In the genomic region with DNA sequence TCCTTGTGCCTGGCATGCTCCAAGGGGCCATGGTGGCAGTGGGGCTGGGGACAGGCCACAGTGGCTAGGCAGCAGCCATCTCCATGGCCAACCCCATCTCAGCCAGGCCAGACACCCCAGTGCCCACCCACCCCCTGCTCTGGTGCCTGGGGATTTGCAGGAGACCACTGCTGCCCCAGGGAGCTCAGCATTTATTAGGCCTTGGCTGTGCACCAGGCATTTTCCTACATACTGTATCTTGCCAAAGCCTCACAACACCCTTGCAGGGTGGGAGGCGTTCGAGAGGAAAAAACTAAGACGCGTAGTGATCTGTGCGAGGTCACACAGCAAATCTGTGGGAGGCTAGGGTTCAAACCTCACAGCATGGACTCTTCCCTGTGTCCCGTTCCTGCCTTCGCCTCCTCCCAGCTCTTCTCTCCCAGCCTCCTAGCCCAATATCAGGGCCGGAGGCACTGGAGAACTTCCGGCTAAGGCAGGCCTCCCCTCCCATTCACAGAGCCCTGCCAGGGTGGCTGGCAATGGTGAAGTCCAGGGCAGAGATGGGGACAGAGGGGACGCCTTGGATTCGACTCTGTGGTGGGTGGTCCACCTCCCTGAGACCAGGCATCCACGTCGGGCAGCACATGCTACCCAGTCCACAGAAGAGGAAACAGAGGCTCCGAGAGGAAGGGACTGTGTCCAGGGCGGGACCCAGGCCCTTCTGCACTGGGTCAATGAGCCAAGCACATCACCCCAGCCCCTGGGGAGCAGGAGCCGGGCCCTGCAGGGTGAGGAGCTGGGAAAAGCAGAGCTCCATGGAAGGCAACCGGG, we compare ENCODE assay signal across 25 cellular contexts. TPM values are rescaled to one million over a fixed set of nuclear protein-coding genes. Genes with fewer than 3 reads are reported as not detected.
A peak's percentile ranks its signal among the peaks of the same experiment; 100 is the strongest.
DNase-seq lines count a peak whose midpoint lies in the region; ATAC-seq, FAIRE-seq and TF ChIP-seq lines count a peak whose summit lies in the region.
"Had no signal": no experiment of that assay in that cellular context is flagged by ENCODE, and none has a peak within 500 bp of the region (broad histone marks: within the 10 kb centered on the region; RNA-seq: fewer than 3 reads in every experiment).

No MANE protein-coding gene starts in this region.

- no peak for FAIRE-seq in HepG2 (lab: Jason Lieb, UNC)
- FAIRE-seq: keratinocyte, urothelium cell line had no signal

- H3K36me3 Mint-ChIP-seq in chondrocyte (ENCODE audit: low read depth) (no peaks in the 10 kb centered on the region), nephron (ENCODE audit: low read depth) (no peaks in the 10 kb centered on the region)

- H3K4me3 Mint-ChIP-seq in chondrocyte (ENCODE audit: unreplicated experiment) = no peak overlapping the region
- no peak overlapping the region for H3K4me3 Mint-ChIP-seq in nephron
- H3K4me3 Mint-ChIP-seq: effector memory CD8-positive, alpha-beta T cell; stimulated activated naive CD8-positive, alpha-beta T cell treated with anti-CD3 and anti-CD28 coated beads, Interleukin-15, amount 100 ng/mL, for 72 hours had no signal

- no peak overlapping the region for H3K27ac ChIP-seq in right lobe of liver
- H3K27ac ChIP-seq in HepG2 (ENCODE audit: extremely low read length, insufficient read depth, low read length) = no peak overlapping the region
- H3K27ac ChIP-seq: C4-2B, esophagus squamous epithelium, gastrocnemius medialis had no signal

- peaks cover 0 to 14% (median 4%) of the 10 kb centered on the region in 4 donors for H3K4me1 ChIP-seq in right lobe of liver
- peaks cover 34% of the 10 kb centered on the region for H3K4me1 ChIP-seq in HepG2 (ENCODE audit: insufficient read depth, low read length)
- H3K4me1 ChIP-seq: HAP-1 had no signal

- DNase-seq in right lobe of liver = peak in 2 of 3 donors; percentile 32 to 40
- no peak for DNase-seq in HepG2 (ENCODE audit: low spot score)
- DNase-seq in chondrocyte (ENCODE audit: low spot score) = peak; percentile 51
- no peak for DNase-seq in H4 (ENCODE audit: low spot score)
- DNase-seq in T-helper 2 cell = no peak
- DNase-seq: effector memory CD8-positive, alpha-beta T cell; EL; esophagus squamous epithelium; gastrocnemius medialis; IMR-90; NCI-H1092 treated with DMSO at 0.1 percent for 48 hours; NCI-H2029 treated with DMSO at 0.1 percent for 48 hours; NCI-H226; NCI-H748 treated with DMSO at 0.1 percent for 48 hours; PC-3; SHP77 treated with DMSO at 0.1 percent for 48 hours; T-helper 1 cell had no signal

- CTCF ChIA-PET in HepG2 (lab: Yijun Ruan, JAX; ENCODE audit: low intra/inter-chr PET ratio, low total read pairs) = no interaction called here

- TF ChIP-seq POLR2A in right lobe of liver (IDR thresholded peaks at IDR 0.05) (no peak), HepG2 (IDR thresholded peaks at IDR 0.05; ENCODE audit: insufficient read depth in 1 of 2, low read depth in 2 of 2, low read length in 2 of 2) (no peak)

- ATAC-seq in right lobe of liver = no peak
- ATAC-seq in HepG2 = no peak
- no peak for ATAC-seq in HG03460 (IDR thresholded peaks at IDR 0.05; ENCODE audit: unreplicated experiment)
- no peak for ATAC-seq in GM18517 (IDR thresholded peaks at IDR 0.05; ENCODE audit: unreplicated experiment)
- ATAC-seq: effector memory CD8-positive, alpha-beta T cell; gastrocnemius medialis; PC-3 had no signal

- H3K4me3 ChIP-seq in right lobe of liver (no peak overlapping the region), HepG2 (replicated peaks in 1 of 3; ENCODE audit: insufficient read depth in 1 of 3, low read depth in 2 of 3, low read length in 3 of 3) (no peak overlapping the region)
- H3K4me3 ChIP-seq: esophagus squamous epithelium, gastrocnemius medialis, HAP-1 had no signal

- no peaks in the 10 kb centered on the region for H3K27me3 ChIP-seq in right lobe of liver
- H3K27me3 ChIP-seq in HepG2 (ENCODE audit: control insufficient read depth in 1 of 2, insufficient read depth in 2 of 2, low read length in 2 of 2) = no peaks in the 10 kb centered on the region
- H3K27me3 ChIP-seq: gastrocnemius medialis had no signal

- WGBS in right lobe of liver (ENCODE audit: insufficient coverage, low coverage, low lambda C conversion rate, missing lambda C conversion rate) = 96% methylated on average over 11 of the region's 17 CpGs
- 94% methylated on average over 17 of the region's 17 CpGs for WGBS in HepG2 (ENCODE audit: low lambda C conversion rate)

- H3K36me3 ChIP-seq in right lobe of liver = no peaks in the 10 kb centered on the region
- peaks cover 1 to 12% of the 10 kb centered on the region in 2 experiments; a peak in 2 of 5 replicates for H3K36me3 ChIP-seq in HepG2 (replicated peaks in 1 of 2; ENCODE audit: control insufficient read depth in 1 of 2, insufficient read depth in 2 of 2, low read length in 2 of 2)
- H3K36me3 ChIP-seq: esophagus squamous epithelium, gastrocnemius medialis, HAP-1 had no signal

- TF ChIP-seq EP300 in HepG2 (IDR thresholded peaks at IDR 0.05; ENCODE audit: low read depth in 2 of 2, low read length in 2 of 2) (no peak), HepG2 (CRISPR knock-in tag; IDR thresholded peaks at IDR 0.05; ENCODE audit: borderline replicate concordance) (no peak)

- H3K9me3 Mint-ChIP-seq in chondrocyte (ENCODE audit: low read depth) (no peaks in the 10 kb centered on the region), nephron (no peaks in the 10 kb centered on the region)
- H3K9me3 Mint-ChIP-seq: effector memory CD8-positive, alpha-beta T cell; stimulated activated naive CD8-positive, alpha-beta T cell treated with anti-CD3 and anti-CD28 coated beads, Interleukin-15, amount 100 ng/mL, for 72 hours had no signal

- no peak for TF ChIP-seq RAD21 in HepG2 (CRISPR knock-in tag; IDR thresholded peaks at IDR 0.05)

- H3K4me2 ChIP-seq in HepG2 (ENCODE audit: low read depth, low read length) = no peak overlapping the region

- intact Hi-C loops in right lobe of liver (cut with DNase I) (loop anchor here (5.0 to 10.0 kb wide), 4 partner anchors 174 to 336 kb away; no protein-coding TSS in a partner anchor), HepG2 (cut with micrococcal nuclease; ENCODE audit: unreplicated experiment) (no loop called here)

- H2AFZ ChIP-seq in HepG2 (ENCODE audit: low read length) = no peak overlapping the region

- no peaks in the 10 kb centered on the region for H3K4me1 Mint-ChIP-seq in chondrocyte (ENCODE audit: low read depth)
- peaks cover 15% of the 10 kb centered on the region for H3K4me1 Mint-ChIP-seq in nephron

- no peaks in the 10 kb centered on the region for H3K9me3 ChIP-seq in right lobe of liver
- H3K9me3 ChIP-seq in HepG2 (ENCODE audit: low read length) = no peaks in the 10 kb centered on the region
- H3K9me3 ChIP-seq: esophagus squamous epithelium, gastrocnemius medialis, HAP-1 had no signal

- TF ChIP-seq CTCF in right lobe of liver (IDR thresholded peaks at IDR 0.05) = no peak
- no peak for TF ChIP-seq CTCF in HepG2 (CRISPR knock-in tag; IDR thresholded peaks at IDR 0.05)
- TF ChIP-seq CTCF in chondrocyte (IDR thresholded peaks at IDR 0.05) = no peak
- no peak for TF ChIP-seq CTCF in nephron (IDR thresholded peaks at IDR 0.05; ENCODE audit: unreplicated experiment in 3 of 3)

- no peaks in the 10 kb centered on the region for H3K79me2 ChIP-seq in HepG2 (ENCODE audit: insufficient read depth, low read length)

- H3K9ac ChIP-seq in HepG2 (ENCODE audit: insufficient read depth, low read depth, low read length) = no peak overlapping the region

- no peaks in the 10 kb centered on the region for H4K20me1 ChIP-seq in HepG2 (ENCODE audit: insufficient read depth, low read length)

- H3K27ac Mint-ChIP-seq in chondrocyte (ENCODE audit: unreplicated experiment) (no peak overlapping the region), nephron (peak overlapping the region in 2 of 3 experiments; percentile 68 to 77)

- BruUV-seq in HepG2 (replicated peaks; lab: Mats Ljungman, UMichigan) = no TSS peak

- POLR2A ChIA-PET in HepG2 (lab: Yijun Ruan, JAX) = no interaction called here

- in situ Hi-C loops in HepG2 (cut with HindIII; ENCODE audit: extremely low pct_ligation_motif_present, low pct_unique_long_range_greater_than_20kb) = loop anchor here (5.0 kb wide), 2 partner anchors 59 to 174 kb away; partner anchors contain the start of gene FAM222A

- H3K27me3 Mint-ChIP-seq in chondrocyte (ENCODE audit: low read depth) (peaks cover 3% of the 10 kb centered on the region), nephron (ENCODE audit: low read depth) (peaks cover 15% of the 10 kb centered on the region)
- H3K27me3 Mint-ChIP-seq: effector memory CD8-positive, alpha-beta T cell had no signal

TF ChIP-seq in HepG2, 621 proteins besides CTCF, POLR2A, EP300 and RAD21 (continues in another document):
- TF ChIP-seq ZNF160 (CRISPR knock-in tag; IDR thresholded peaks at IDR 0.05) (no peak), ZSCAN9 (CRISPR knock-in tag; IDR thresholded peaks at IDR 0.05; ENCODE audit: borderline replicate concordance) (no peak), ZNF530 (CRISPR knock-in tag; IDR thresholded peaks at IDR 0.05; ENCODE audit: low read depth) (no peak), ZNF674 (CRISPR knock-in tag; IDR thresholded peaks at IDR 0.05; ENCODE audit: low read depth) (no peak), ZSCAN12 (CRISPR knock-in tag; IDR thresholded peaks at IDR 0.05) (no peak)

RNA-seq across cellular contexts. Expression of gene FAM222A, which starts 57.4 kb away (rescaled TPM):
- total RNA-seq in right lobe of liver = 1 to 10 TPM in 5 of 6 experiments, under 1 TPM in 1; 0.34 to 4.3 (median 1.2) TPM
- 7.2 and 9.6 TPM in 2 replicates for total RNA-seq in HepG2 (2016; rRNA removed; fragmentation: Illumina TruSeq; extraction: Trizol)
- 1.9 and 2.5 TPM in 2 replicates for total RNA-seq in HepG2 (2016; cell fraction: cytosol; rRNA removed; fragmentation: Illumina TruSeq; extraction: Trizol; ENCODE audit: low read depth)
- 5.6 and 8.3 TPM in 2 replicates for total RNA-seq in HepG2 (2016; cell fraction: insoluble cytoplasmic fraction; rRNA removed; fragmentation: Illumina TruSeq; extraction: Trizol)
- total RNA-seq in HepG2 (2016; cell fraction: membrane; rRNA removed; fragmentation: Illumina TruSeq; extraction: Trizol) = 7.5 TPM in 2 replicates
- 7.0 and 7.5 TPM in 2 replicates for total RNA-seq in HepG2 (2016; cell fraction: nucleus; rRNA removed; fragmentation: Illumina TruSeq; extraction: Trizol)
- 2.7 and 3.7 TPM in 2 replicates for polyA plus RNA-seq in HepG2 (2011; rRNA removed)
- 2.0 and 3.0 TPM in 2 replicates for polyA plus RNA-seq in HepG2 (2011; cell fraction: cytosol; rRNA removed)
- polyA plus RNA-seq in HepG2 (2011; cell fraction: nucleus; rRNA removed) = 3.8 and 4.7 TPM in 2 replicates
- polyA plus RNA-seq in HepG2 (2012) = 2.5 and 2.9 TPM in 2 replicates
- 2.5 and 2.6 TPM in 2 replicates for polyA plus RNA-seq in HepG2 (2016; cell fraction: cytosol; fragmentation: Illumina TruSeq; extraction: Trizol; ENCODE audit: low read depth)
- 9.4 and 11.8 TPM in 2 replicates for polyA plus RNA-seq in HepG2 (2016; cell fraction: insoluble cytoplasmic fraction; fragmentation: Illumina TruSeq; extraction: Trizol; ENCODE audit: low read depth)
- 8.4 and 9.5 TPM in 2 replicates for polyA plus RNA-seq in HepG2 (2016; cell fraction: membrane; fragmentation: Illumina TruSeq; extraction: Trizol; ENCODE audit: low read depth)
- polyA plus RNA-seq in HepG2 (2016; cell fraction: nucleus; fragmentation: Illumina TruSeq; extraction: Trizol; ENCODE audit: insufficient read depth, low read depth) = 9.3 and 9.9 TPM in 2 replicates
- polyA minus RNA-seq in HepG2 (2011; rRNA and poly(A)+ RNA removed; ENCODE audit: low replicate concordance) = 2.9 and 8.9 TPM in 2 replicates
- polyA minus RNA-seq in HepG2 (2011; cell fraction: cytosol; rRNA and poly(A)+ RNA removed) = 3.6 and 4.0 TPM in 2 replicates
- polyA minus RNA-seq in HepG2 (2011; cell fraction: nucleus; rRNA and poly(A)+ RNA removed) = 7.9 and 8.2 TPM in 2 replicates
- total RNA-seq in chondrocyte = 1.0 to 1.5 TPM (median 1.2 TPM) in 3 replicates
- 0.68 and 1.2 TPM in 2 replicates for total RNA-seq in H4 (2014; rRNA removed; shearing (Covaris generic))

Comparison
In these comparisons a context has a peak if more than half of its experiments do, and no peak if none do; other contexts are left out.
1. DNase-seq: peak in right lobe of liver (2 of 3) and chondrocyte (single experiment); none in HepG2 (single experiment), H4 (single experiment) and T-helper 2 cell (0 of 5).